In the genomic region with DNA sequence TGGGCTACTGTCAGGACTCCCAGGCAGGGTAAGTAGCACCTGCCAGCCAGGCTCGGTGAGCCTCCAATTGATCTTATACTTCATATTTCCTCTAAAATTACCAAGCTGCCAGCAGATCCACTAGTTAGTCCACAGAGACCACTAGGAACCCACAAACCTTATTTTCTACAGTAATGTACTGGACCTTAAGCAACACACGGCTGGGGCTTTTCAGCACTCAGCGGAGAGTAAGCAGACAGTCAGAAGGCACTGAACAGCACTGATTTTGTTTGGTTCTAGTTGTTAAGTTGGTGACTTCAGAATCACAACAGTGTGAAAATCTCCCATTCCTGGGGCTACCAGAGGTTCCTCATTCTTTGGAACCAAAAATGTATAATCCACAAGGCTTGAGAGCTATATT, we compare ENCODE assay signal across 2 cellular contexts.
TF ChIP-seq lines count a peak whose summit lies in the region.

No MANE protein-coding gene starts in this region.

TF ChIP-seq in IMR-90, 13 proteins besides CTCF, POLR2A, EP300 and RAD21:
- TF ChIP-seq MAFK (IDR thresholded peaks at IDR 0.05; ENCODE audit: low read depth, low read length) (no peak), MAZ (IDR thresholded peaks at IDR 0.05; ENCODE audit: borderline replicate concordance, low read depth, low read length) (no peak), RCOR1 (IDR thresholded peaks at IDR 0.05; ENCODE audit: insufficient replicate concordance, low read length) (no peak), FOS (IDR thresholded peaks at IDR 0.05; ENCODE audit: low read depth, low read length) (no peak), MXI1 (IDR thresholded peaks at IDR 0.05; ENCODE audit: borderline replicate concordance, low read depth, low read length) (no peak), CHD1 (IDR thresholded peaks at IDR 0.05; ENCODE audit: low read depth, low read length) (no peak), RFX5 (IDR thresholded peaks at IDR 0.05; ENCODE audit: low read depth, low read length) (no peak), SMC3 (IDR thresholded peaks at IDR 0.05; ENCODE audit: low read depth, low read length) (no peak), NFE2L2 (IDR thresholded peaks at IDR 0.05; ENCODE audit: low read depth, low read length) (no peak), CEBPB (IDR thresholded peaks at IDR 0.05; ENCODE audit: low read depth, low read length) (no peak), BHLHE40 (IDR thresholded peaks at IDR 0.05; ENCODE audit: low read depth, low read length) (no peak)
- TF ChIP-seq, protein P1, sequence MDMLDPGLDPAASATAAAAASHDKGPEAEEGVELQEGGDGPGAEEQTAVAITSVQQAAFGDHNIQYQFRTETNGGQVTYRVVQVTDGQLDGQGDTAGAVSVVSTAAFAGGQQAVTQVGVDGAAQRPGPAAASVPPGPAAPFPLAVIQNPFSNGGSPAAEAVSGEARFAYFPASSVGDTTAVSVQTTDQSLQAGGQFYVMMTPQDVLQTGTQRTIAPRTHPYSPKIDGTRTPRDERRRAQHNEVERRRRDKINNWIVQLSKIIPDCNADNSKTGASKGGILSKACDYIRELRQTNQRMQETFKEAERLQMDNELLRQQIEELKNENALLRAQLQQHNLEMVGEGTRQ (IDR thresholded peaks at IDR 0.05; ENCODE audit: low read depth, low read length) = no peak
- TF ChIP-seq, protein P2, sequence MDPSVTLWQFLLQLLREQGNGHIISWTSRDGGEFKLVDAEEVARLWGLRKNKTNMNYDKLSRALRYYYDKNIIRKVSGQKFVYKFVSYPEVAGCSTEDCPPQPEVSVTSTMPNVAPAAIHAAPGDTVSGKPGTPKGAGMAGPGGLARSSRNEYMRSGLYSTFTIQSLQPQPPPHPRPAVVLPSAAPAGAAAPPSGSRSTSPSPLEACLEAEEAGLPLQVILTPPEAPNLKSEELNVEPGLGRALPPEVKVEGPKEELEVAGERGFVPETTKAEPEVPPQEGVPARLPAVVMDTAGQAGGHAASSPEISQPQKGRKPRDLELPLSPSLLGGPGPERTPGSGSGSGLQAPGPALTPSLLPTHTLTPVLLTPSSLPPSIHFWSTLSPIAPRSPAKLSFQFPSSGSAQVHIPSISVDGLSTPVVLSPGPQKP (IDR thresholded peaks at IDR 0.05; ENCODE audit: borderline replicate concordance, low read depth, low read length) = no peak

TF ChIP-seq in H1, 55 proteins besides CTCF, POLR2A, EP300 and RAD21:
- TF ChIP-seq CTBP2 (IDR thresholded peaks at IDR 0.05; ENCODE audit: borderline replicate concordance, insufficient read depth, insufficient read length, low read length) = no peak
- TF ChIP-seq, protein P3, sequence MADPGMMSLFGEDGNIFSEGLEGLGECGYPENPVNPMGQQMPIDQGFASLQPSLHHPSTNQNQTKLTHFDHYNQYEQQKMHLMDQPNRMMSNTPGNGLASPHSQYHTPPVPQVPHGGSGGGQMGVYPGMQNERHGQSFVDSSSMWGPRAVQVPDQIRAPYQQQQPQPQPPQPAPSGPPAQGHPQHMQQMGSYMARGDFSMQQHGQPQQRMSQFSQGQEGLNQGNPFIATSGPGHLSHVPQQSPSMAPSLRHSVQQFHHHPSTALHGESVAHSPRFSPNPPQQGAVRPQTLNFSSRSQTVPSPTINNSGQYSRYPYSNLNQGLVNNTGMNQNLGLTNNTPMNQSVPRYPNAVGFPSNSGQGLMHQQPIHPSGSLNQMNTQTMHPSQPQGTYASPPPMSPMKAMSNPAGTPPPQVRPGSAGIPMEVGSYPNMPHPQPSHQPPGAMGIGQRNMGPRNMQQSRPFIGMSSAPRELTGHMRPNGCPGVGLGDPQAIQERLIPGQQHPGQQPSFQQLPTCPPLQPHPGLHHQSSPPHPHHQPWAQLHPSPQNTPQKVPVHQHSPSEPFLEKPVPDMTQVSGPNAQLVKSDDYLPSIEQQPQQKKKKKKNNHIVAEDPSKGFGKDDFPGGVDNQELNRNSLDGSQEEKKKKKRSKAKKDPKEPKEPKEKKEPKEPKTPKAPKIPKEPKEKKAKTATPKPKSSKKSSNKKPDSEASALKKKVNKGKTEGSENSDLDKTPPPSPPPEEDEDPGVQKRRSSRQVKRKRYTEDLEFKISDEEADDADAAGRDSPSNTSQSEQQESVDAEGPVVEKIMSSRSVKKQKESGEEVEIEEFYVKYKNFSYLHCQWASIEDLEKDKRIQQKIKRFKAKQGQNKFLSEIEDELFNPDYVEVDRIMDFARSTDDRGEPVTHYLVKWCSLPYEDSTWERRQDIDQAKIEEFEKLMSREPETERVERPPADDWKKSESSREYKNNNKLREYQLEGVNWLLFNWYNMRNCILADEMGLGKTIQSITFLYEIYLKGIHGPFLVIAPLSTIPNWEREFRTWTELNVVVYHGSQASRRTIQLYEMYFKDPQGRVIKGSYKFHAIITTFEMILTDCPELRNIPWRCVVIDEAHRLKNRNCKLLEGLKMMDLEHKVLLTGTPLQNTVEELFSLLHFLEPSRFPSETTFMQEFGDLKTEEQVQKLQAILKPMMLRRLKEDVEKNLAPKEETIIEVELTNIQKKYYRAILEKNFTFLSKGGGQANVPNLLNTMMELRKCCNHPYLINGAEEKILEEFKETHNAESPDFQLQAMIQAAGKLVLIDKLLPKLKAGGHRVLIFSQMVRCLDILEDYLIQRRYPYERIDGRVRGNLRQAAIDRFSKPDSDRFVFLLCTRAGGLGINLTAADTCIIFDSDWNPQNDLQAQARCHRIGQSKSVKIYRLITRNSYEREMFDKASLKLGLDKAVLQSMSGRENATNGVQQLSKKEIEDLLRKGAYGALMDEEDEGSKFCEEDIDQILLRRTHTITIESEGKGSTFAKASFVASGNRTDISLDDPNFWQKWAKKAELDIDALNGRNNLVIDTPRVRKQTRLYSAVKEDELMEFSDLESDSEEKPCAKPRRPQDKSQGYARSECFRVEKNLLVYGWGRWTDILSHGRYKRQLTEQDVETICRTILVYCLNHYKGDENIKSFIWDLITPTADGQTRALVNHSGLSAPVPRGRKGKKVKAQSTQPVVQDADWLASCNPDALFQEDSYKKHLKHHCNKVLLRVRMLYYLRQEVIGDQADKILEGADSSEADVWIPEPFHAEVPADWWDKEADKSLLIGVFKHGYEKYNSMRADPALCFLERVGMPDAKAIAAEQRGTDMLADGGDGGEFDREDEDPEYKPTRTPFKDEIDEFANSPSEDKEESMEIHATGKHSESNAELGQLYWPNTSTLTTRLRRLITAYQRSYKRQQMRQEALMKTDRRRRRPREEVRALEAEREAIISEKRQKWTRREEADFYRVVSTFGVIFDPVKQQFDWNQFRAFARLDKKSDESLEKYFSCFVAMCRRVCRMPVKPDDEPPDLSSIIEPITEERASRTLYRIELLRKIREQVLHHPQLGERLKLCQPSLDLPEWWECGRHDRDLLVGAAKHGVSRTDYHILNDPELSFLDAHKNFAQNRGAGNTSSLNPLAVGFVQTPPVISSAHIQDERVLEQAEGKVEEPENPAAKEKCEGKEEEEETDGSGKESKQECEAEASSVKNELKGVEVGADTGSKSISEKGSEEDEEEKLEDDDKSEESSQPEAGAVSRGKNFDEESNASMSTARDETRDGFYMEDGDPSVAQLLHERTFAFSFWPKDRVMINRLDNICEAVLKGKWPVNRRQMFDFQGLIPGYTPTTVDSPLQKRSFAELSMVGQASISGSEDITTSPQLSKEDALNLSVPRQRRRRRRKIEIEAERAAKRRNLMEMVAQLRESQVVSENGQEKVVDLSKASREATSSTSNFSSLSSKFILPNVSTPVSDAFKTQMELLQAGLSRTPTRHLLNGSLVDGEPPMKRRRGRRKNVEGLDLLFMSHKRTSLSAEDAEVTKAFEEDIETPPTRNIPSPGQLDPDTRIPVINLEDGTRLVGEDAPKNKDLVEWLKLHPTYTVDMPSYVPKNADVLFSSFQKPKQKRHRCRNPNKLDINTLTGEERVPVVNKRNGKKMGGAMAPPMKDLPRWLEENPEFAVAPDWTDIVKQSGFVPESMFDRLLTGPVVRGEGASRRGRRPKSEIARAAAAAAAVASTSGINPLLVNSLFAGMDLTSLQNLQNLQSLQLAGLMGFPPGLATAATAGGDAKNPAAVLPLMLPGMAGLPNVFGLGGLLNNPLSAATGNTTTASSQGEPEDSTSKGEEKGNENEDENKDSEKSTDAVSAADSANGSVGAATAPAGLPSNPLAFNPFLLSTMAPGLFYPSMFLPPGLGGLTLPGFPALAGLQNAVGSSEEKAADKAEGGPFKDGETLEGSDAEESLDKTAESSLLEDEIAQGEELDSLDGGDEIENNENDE (IDR thresholded peaks at IDR 0.05; ENCODE audit: insufficient replicate concordance, low read length) = no peak
- TF ChIP-seq TEAD4 (IDR thresholded peaks at IDR 0.05; ENCODE audit: low read depth, low read length) = no peak
- TF ChIP-seq SP2 (IDR thresholded peaks at IDR 0.05; ENCODE audit: low read length) = no peak
- no peak for TF ChIP-seq SIN3A (conservative IDR thresholded peaks at IDR 0.05 in 1 of 2, IDR thresholded peaks at IDR 0.05 in 1 of 2; ENCODE audit: low read depth in 1 of 2, low read length in 2 of 2)
- TF ChIP-seq KDM4A (IDR thresholded peaks at IDR 0.05; ENCODE audit: low read depth, low read length, severe bottlenecking) = no peak
- no peak for TF ChIP-seq MAFK (IDR thresholded peaks at IDR 0.05; ENCODE audit: low read depth, low read length)
